9 cellular contexts compared by ENCODE assay signal in the genomic region with DNA sequence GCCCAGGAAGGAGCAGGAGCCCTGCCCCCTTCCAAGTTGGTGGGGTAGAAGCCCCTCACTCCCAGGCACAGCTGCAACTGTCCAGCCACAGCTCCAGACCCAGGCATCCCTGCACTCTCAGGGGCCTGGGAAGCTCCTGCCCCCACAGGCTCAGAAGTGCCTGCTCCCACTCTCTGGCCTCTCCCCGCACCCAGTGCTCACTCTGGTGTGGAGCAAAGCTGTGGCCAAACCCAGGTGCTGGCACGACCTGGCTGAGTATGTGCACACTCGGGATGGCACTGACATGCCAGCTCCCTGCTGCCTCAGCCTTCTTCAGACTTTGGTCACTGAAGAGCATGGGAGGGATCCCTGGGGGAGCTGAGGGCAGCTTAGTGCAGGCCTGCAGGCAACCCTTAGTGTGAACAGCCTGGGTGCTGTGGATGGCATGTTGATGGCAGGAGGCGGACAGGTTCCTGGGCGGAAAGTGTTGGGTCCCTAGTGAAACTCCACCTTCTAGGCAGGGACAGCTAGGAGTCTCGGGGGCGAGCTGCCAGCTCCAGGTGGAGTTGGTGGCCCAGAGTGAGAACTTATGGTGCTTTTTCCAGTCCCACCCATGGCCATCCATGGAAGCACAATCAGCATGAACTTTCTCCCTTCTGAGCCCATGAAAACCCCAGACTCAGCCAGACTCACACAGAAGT.
"Had no signal": no experiment of that assay in that cellular context is flagged by ENCODE, and none has a peak within 500 bp of the region (broad histone marks: within the 10 kb centered on the region; RNA-seq: fewer than 3 reads in every experiment).

No MANE protein-coding gene starts in this region.

- H3K4me1 Mint-ChIP-seq: IgD-negative memory B cell had no signal

- H3K4me1 ChIP-seq: HAP-1 had no signal

- H3K9me3 ChIP-seq: HAP-1 had no signal

- ATAC-seq: HCT116, HepG2 had no signal

- H3K27ac ChIP-seq: GM23248, HL-60 had no signal

- H3K36me3 Mint-ChIP-seq: IgD-negative memory B cell had no signal

- DNase-seq: GM23248, GOT3, H7, HFFc6 had no signal

- H3K9ac ChIP-seq: GM23248 had no signal

- FAIRE-seq: HepG2 had no signal

- H3K4me3 ChIP-seq: GM23248, HAP-1 had no signal

- H3K36me3 ChIP-seq: HAP-1 had no signal

- H3K27me3 Mint-ChIP-seq: IgD-negative memory B cell had no signal

- H3K4me3 Mint-ChIP-seq: HFFc6, IgD-negative memory B cell had no signal

- H3K27ac Mint-ChIP-seq: HFFc6, IgD-negative memory B cell had no signal
